ENCODE assay signal across 8 cellular contexts in genomic region chr1:184052194-184052559, GRCh38. TPM values are rescaled to one million over a fixed set of nuclear protein-coding genes. Genes with fewer than 3 reads are reported as not detected.
DNase-seq lines count a peak whose midpoint lies in the region; ATAC-seq, FAIRE-seq and TF ChIP-seq lines count a peak whose summit lies in the region.

No MANE protein-coding gene starts in this region.

- H3K9me3 Mint-ChIP-seq in endodermal cell, result peaks cover 2% of the 10 kb centered on the region

- H3K4me3 Mint-ChIP-seq in endodermal cell, result peak overlapping the region; percentile 76

- no peak for FAIRE-seq in pancreas (lab: Jason Lieb, UNC)
- FAIRE-seq in urothelium cell line (lab: Jason Lieb, UNC), result no peak

- H3K9ac ChIP-seq in NT2/D1 (ENCODE audit: insufficient read length, low read depth) (peak overlapping the region; percentile 95), endodermal cell (ENCODE audit: extremely low read depth, low read length, poor library complexity, severe bottlenecking) (peak overlapping the region; percentile 78)

- intact Hi-C loops in pancreas (cut with DNase I), result no loop called here

- H3K27me3 Mint-ChIP-seq in endodermal cell (ENCODE audit: insufficient read depth), result no peaks in the 10 kb centered on the region

- no peak for ATAC-seq in pancreas
- no peak for ATAC-seq in GM19463 (IDR thresholded peaks at IDR 0.05; ENCODE audit: unreplicated experiment)

- H3K9me3 ChIP-seq in NT2/D1 (ENCODE audit: insufficient read depth, low read length) (peaks cover 17% of the 10 kb centered on the region; the same call in 1 of the 2 replicates), endodermal cell (ENCODE audit: control insufficient read depth, low read length) (peaks cover 11% of the 10 kb centered on the region), pancreas (no peaks in the 10 kb centered on the region)

- H3K27ac ChIP-seq in endodermal cell (ENCODE audit: low read depth, low read length) (peak overlapping the region; percentile 95), pancreas (peak overlapping the region in 2 of 4 donors; percentile 82 to 88)

- WGBS in endodermal cell (ENCODE audit: insufficient coverage in 1 of 2, insufficient read length in 1 of 2), 2 experiments, result 26 to 31% methylated on average over 6 to 7 of the region's 7 CpGs
- 2 to 3% methylated on average over 7 of the region's 7 CpGs for WGBS in pancreas, 2 donors

- TF ChIP-seq CTCF in GM12865 (IDR thresholded peaks at IDR 0.05; ENCODE audit: insufficient read depth, low read depth, low read length, missing control alignments) (no peak), endodermal cell (conservative IDR thresholded peaks at IDR 0.05) (no peak), pancreas (IDR thresholded peaks at IDR 0.05) (no peak)

- no peak for DNase-seq in GM12865 (ENCODE audit: low read depth)
- DNase-seq in NT2/D1 (ENCODE audit: low read depth, low spot score), result no peak
- DNase-seq in endodermal cell, result no peak
- DNase-seq in pancreas, result no peak
- no peak for DNase-seq in urothelium cell line (ENCODE audit: low spot score)
- DNase-seq in effector CD4-positive, alpha-beta T cell, result no peak
- no peak for DNase-seq in mesenteric fat pad (ENCODE audit: low spot score)

- H3K27me3 ChIP-seq in NT2/D1 (ENCODE audit: insufficient read depth, insufficient read length) (no peaks in the 10 kb centered on the region), endodermal cell (ENCODE audit: control insufficient read depth, insufficient read depth, low read length, poor library complexity, severe bottlenecking) (no peaks in the 10 kb centered on the region), pancreas (peaks cover 0 to 3% (median 0%) of the 10 kb centered on the region in 4 donors)

- H3K27ac Mint-ChIP-seq in endodermal cell, result peak overlapping the region; percentile 96

- H3K4me1 ChIP-seq in NT2/D1 (ENCODE audit: insufficient read depth, insufficient read length) (no peaks in the 10 kb centered on the region), endodermal cell (ENCODE audit: control insufficient read depth, insufficient read depth, low read length) (peaks cover 4% of the 10 kb centered on the region), pancreas (peaks cover 0 to 17% (median 16%) of the 10 kb centered on the region in 3 donors)

- peaks cover 26% of the 10 kb centered on the region for H3K36me3 ChIP-seq in NT2/D1 (ENCODE audit: insufficient read depth, insufficient read length, low read length)
- peaks cover 7% of the 10 kb centered on the region for H3K36me3 ChIP-seq in endodermal cell (ENCODE audit: control insufficient read depth, insufficient read depth, low read length)
- no peaks in the 10 kb centered on the region for H3K36me3 ChIP-seq in pancreas

- peaks cover 12% of the 10 kb centered on the region for H3K36me3 Mint-ChIP-seq in endodermal cell (ENCODE audit: low read depth)

- peaks cover 40% of the 10 kb centered on the region for H3K4me1 Mint-ChIP-seq in endodermal cell

- peak overlapping the region; percentile 87 for H3K4me3 ChIP-seq in GM12865 (ENCODE audit: low read depth, low read length)
- H3K4me3 ChIP-seq in NT2/D1 (ENCODE audit: insufficient read length, low read depth), result peak overlapping the region; percentile 88
- H3K4me3 ChIP-seq in endodermal cell (ENCODE audit: low read length), result peak overlapping the region; percentile 90
- peak overlapping the region; percentile 67 to 91 (median 86) for H3K4me3 ChIP-seq in pancreas

RNA-seq across cellular contexts. Expression of gene TSEN15, which starts 0.6 kb away (rescaled TPM):
- total RNA-seq in endodermal cell (10 to 100 TPM; 20.4 to 22.5 TPM), pancreas (10 to 100 TPM in 2 of 6 donors, 1 to 10 TPM in 4; 5.8 to 15.4 (median 9.8) TPM), mesenteric fat pad (25.8 TPM)
- 54.5 TPM for polyA plus RNA-seq in endodermal cell (2013, experiment 1 of 2)
- polyA plus RNA-seq in endodermal cell (2013, experiment 2 of 2), result 44.5 TPM
- 10 to 100 TPM in 1 of 2 donors, 1 to 10 TPM in 1; 10.0 to 13.6 TPM for polyA plus RNA-seq in pancreas

RNA-seq across cellular contexts. Expression of gene COLGALT2, which starts 14.6 kb away (rescaled TPM):
- total RNA-seq in endodermal cell (1 to 10 TPM; 1.9 to 2.3 TPM), pancreas (1 to 10 TPM; 1.0 to 3.2 (median 1.6) TPM), mesenteric fat pad (0.87 TPM)
- polyA plus RNA-seq in endodermal cell (2013, experiment 1 of 2), result 11.8 TPM
- 10.1 TPM for polyA plus RNA-seq in endodermal cell (2013, experiment 2 of 2)
- 1 to 10 TPM; 1.3 to 3.2 TPM for polyA plus RNA-seq in pancreas
